Comparison of ENCODE assay signal across 19 cellular contexts in the genomic region with DNA sequence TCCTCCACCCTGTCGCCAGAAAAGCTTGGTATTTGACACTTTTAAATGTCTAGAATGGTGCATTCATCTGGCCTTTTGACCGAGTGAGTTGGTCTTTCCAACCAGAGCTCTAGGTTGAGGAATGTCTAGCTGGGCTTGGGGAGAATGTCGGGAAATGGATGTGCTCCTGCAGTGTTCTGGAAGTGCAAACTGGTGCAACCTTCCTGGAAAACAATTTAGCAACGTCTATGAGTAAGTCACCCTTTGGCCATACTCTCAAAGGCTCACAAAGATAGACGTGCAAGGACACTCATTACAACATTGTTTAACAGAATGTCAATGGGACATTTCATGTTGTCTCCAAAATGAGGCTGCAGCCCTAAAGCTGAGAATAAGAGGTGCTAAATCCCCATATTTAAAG. TPM values are rescaled to one million over a fixed set of nuclear protein-coding genes. Genes with fewer than 3 reads are reported as not detected.
DNase-seq lines count a peak whose midpoint lies in the region; ATAC-seq and TF ChIP-seq lines count a peak whose summit lies in the region.
"Had no signal": no experiment of that assay in that cellular context is flagged by ENCODE, and none has a peak within 500 bp of the region (broad histone marks: within the 10 kb centered on the region; RNA-seq: fewer than 3 reads in every experiment).

No MANE protein-coding gene starts in this region.

- H3K9ac ChIP-seq in mammary epithelial cell (ENCODE audit: insufficient read depth, low read length) = no peak overlapping the region

- H3K4me3 ChIP-seq in mammary epithelial cell (replicated peaks in 1 of 3; ENCODE audit: insufficient read depth in 1 of 3, low read depth in 2 of 3, low read length in 3 of 3) (no peak overlapping the region), hepatocyte (no peak overlapping the region)
- H3K4me3 ChIP-seq: GM12878, MG63, Peyer's patch had no signal

- no peak overlapping the region for H3K27ac Mint-ChIP-seq in activated CD4-positive, alpha-beta memory T cell treated with anti-CD3 and anti-CD28 coated beads, Interleukin-2, amount 10 ng/mL, durations not matched to agents 7 days and 5 days
- no peak overlapping the region for H3K27ac Mint-ChIP-seq in stimulated activated naive CD8-positive, alpha-beta T cell treated with anti-CD3 and anti-CD28 coated beads, Interleukin-15, amount 100 ng/mL, for 72 hours
- H3K27ac Mint-ChIP-seq: B cell had no signal

- H3K9me2 ChIP-seq in hepatocyte (replicated peaks; ENCODE audit: insufficient read depth) = no peaks in the 10 kb centered on the region

- H3K4me3 Mint-ChIP-seq in activated CD4-positive, alpha-beta memory T cell treated with anti-CD3 and anti-CD28 coated beads, Interleukin-2, amount 10 ng/mL, durations not matched to agents 7 days and 5 days = no peak overlapping the region
- no peak overlapping the region for H3K4me3 Mint-ChIP-seq in stimulated activated naive CD8-positive, alpha-beta T cell treated with anti-CD3 and anti-CD28 coated beads, Interleukin-15, amount 100 ng/mL, for 72 hours
- H3K4me3 Mint-ChIP-seq: B cell; CD4-positive, CD25-positive, alpha-beta regulatory T cell had no signal

- H3K27me3 Mint-ChIP-seq in activated CD4-positive, alpha-beta memory T cell treated with anti-CD3 and anti-CD28 coated beads, Interleukin-2, amount 10 ng/mL, durations not matched to agents 7 days and 5 days = peaks cover 4% of the 10 kb centered on the region
- H3K27me3 Mint-ChIP-seq in stimulated activated naive CD8-positive, alpha-beta T cell treated with anti-CD3 and anti-CD28 coated beads, Interleukin-15, amount 100 ng/mL, for 72 hours = no peaks in the 10 kb centered on the region

- no peaks in the 10 kb centered on the region for H3K9me3 ChIP-seq in mammary epithelial cell (replicated peaks; ENCODE audit: insufficient read depth, low read length)
- H3K9me3 ChIP-seq in hepatocyte (ENCODE audit: low read depth) = no peaks in the 10 kb centered on the region
- H3K9me3 ChIP-seq: MG63, Peyer's patch had no signal

- H3K4me1 Mint-ChIP-seq in activated CD4-positive, alpha-beta memory T cell treated with anti-CD3 and anti-CD28 coated beads, Interleukin-2, amount 10 ng/mL, durations not matched to agents 7 days and 5 days = peaks cover 11% of the 10 kb centered on the region
- peaks cover 27% of the 10 kb centered on the region for H3K4me1 Mint-ChIP-seq in stimulated activated naive CD8-positive, alpha-beta T cell treated with anti-CD3 and anti-CD28 coated beads, Interleukin-15, amount 100 ng/mL, for 72 hours

- CTCF ChIA-PET in mammary epithelial cell (lab: Charles Lee; ENCODE audit: low non-redundant PET) = interaction anchor here (1.1 kb wide), 1 partner anchor 12 kb away, joined by 6 read pairs; a partner anchor contains a TSS
- CTCF ChIA-PET in activated CD4-positive, alpha-beta memory T cell treated with anti-CD3 and anti-CD28 coated beads, Interleukin-2, amount 10 ng/mL, durations not matched to agents 7 days and 5 days (lab: Charles Lee) = no interaction called here

- no peaks in the 10 kb centered on the region for H4K20me1 ChIP-seq in mammary epithelial cell (ENCODE audit: insufficient read depth, low read length)
- H4K20me1 ChIP-seq in hepatocyte (ENCODE audit: insufficient read depth, poor library complexity, severe bottlenecking) = no peaks in the 10 kb centered on the region

- H3K36me3 Mint-ChIP-seq in activated CD4-positive, alpha-beta memory T cell treated with anti-CD3 and anti-CD28 coated beads, Interleukin-2, amount 10 ng/mL, durations not matched to agents 7 days and 5 days (ENCODE audit: low read depth) = no peaks in the 10 kb centered on the region
- H3K36me3 Mint-ChIP-seq: CD4-positive, CD25-positive, alpha-beta regulatory T cell had no signal

- TF ChIP-seq CTCF in mammary epithelial cell (conservative IDR thresholded peaks at IDR 0.05 in 1 of 2, IDR thresholded peaks at IDR 0.05 in 1 of 2; ENCODE audit: extremely low read depth in 1 of 2, insufficient read depth in 1 of 2, low read depth in 1 of 2, low read length in 2 of 2) (no peak), hepatocyte (IDR thresholded peaks at IDR 0.05; ENCODE audit: poor library complexity) (no peak)

- dilution Hi-C loops in mammary epithelial cell (cut with HindIII; ENCODE audit: low sequenced_read_pairs) = no loop called here

- no TSS peak for BruUV-seq in mammary epithelial cell (replicated peaks; lab: Mats Ljungman, UMichigan)

- intact Hi-C loops in mammary epithelial cell (cut with micrococcal nuclease) = no loop called here

- H3K4me2 ChIP-seq in mammary epithelial cell (ENCODE audit: insufficient read depth, low read depth, low read length) (no peak overlapping the region), hepatocyte (no peak overlapping the region)

- ATAC-seq in left lobe of liver = peak; percentile 56
- no peak for ATAC-seq in stimulated activated naive CD8-positive, alpha-beta T cell treated with anti-CD3 and anti-CD28 coated beads, Interleukin-15, amount 100 ng/mL, for 72 hours
- ATAC-seq: GM12878 had no signal

- WGBS in mammary epithelial cell (ENCODE audit: low coverage, missing lambda C conversion rate) = 51% methylated on average over 5 of the region's 5 CpGs
- WGBS in hepatocyte (ENCODE audit: low lambda C conversion rate, missing lambda C conversion rate) = 71% methylated on average over 5 of the region's 5 CpGs

- no peaks in the 10 kb centered on the region for H3K9me3 Mint-ChIP-seq in activated CD4-positive, alpha-beta memory T cell treated with anti-CD3 and anti-CD28 coated beads, Interleukin-2, amount 10 ng/mL, durations not matched to agents 7 days and 5 days
- H3K9me3 Mint-ChIP-seq in stimulated activated naive CD8-positive, alpha-beta T cell treated with anti-CD3 and anti-CD28 coated beads, Interleukin-15, amount 100 ng/mL, for 72 hours = peaks cover 0 to 15% of the 10 kb centered on the region in 2 donors

- H3K27ac ChIP-seq in mammary epithelial cell (ENCODE audit: insufficient read depth, low read depth, low read length) (no peak overlapping the region), hepatocyte (no peak overlapping the region)
- H3K27ac ChIP-seq: Peyer's patch had no signal

- H2AFZ ChIP-seq in mammary epithelial cell (ENCODE audit: low read depth, low read length) = no peak overlapping the region
- H2AFZ ChIP-seq in hepatocyte = no peak overlapping the region

- H3K36me3 ChIP-seq in mammary epithelial cell (ENCODE audit: insufficient read depth, low read length) = no peaks in the 10 kb centered on the region
- no peaks in the 10 kb centered on the region for H3K36me3 ChIP-seq in hepatocyte (replicated peaks; ENCODE audit: insufficient read depth, low read depth)
- H3K36me3 ChIP-seq: MG63, Peyer's patch had no signal

- in situ Hi-C loops in mammary epithelial cell (cut with MboI; ENCODE audit: low sequenced_read_pairs in 2 of 2) = no loop called here

- DNase-seq in H4 (ENCODE audit: low spot score) (peak; percentile 8), mammary epithelial cell (peak; percentile 25), left lobe of liver (ENCODE audit: low spot score) (no peak), DMS79 treated with DMSO at 0.1 percent for 48 hours (lab: John Stamatoyannopoulos, UW) (no peak), hepatocyte (ENCODE audit: low spot score) (no peak)
- no peak for DNase-seq in activated CD4-positive, alpha-beta memory T cell treated with anti-CD3 and anti-CD28 coated beads, Interleukin-2, amount 10 ng/mL, durations not matched to agents 7 days and 5 days
- no peak for DNase-seq in stimulated activated naive CD8-positive, alpha-beta T cell treated with anti-CD3 and anti-CD28 coated beads, Interleukin-15, amount 100 ng/mL, for 72 hours
- DNase-seq: ACHN; CD4-positive, CD25-positive, alpha-beta regulatory T cell; KG1; MG63; NCI-H1092; NCI-H146; NCI-H2227 treated with DMSO at 0.1 percent for 48 hours; NCI-H524 treated with DMSO at 0.1 percent for 48 hours; Peyer's patch; Right ventricle myocardium superior had no signal

- no peaks in the 10 kb centered on the region for H3K79me2 ChIP-seq in mammary epithelial cell (ENCODE audit: insufficient read depth, low read length)
- no peaks in the 10 kb centered on the region for H3K79me2 ChIP-seq in hepatocyte

- H3K27me3 ChIP-seq in mammary epithelial cell (ENCODE audit: insufficient read depth, low read length) (no peaks in the 10 kb centered on the region), hepatocyte (no peaks in the 10 kb centered on the region)
- H3K27me3 ChIP-seq: MG63, Peyer's patch had no signal

- POLR2A ChIA-PET in activated CD4-positive, alpha-beta memory T cell treated with anti-CD3 and anti-CD28 coated beads, Interleukin-2, amount 10 ng/mL, durations not matched to agents 7 days and 5 days (lab: Charles Lee) = interaction anchor here (2.3 kb wide), 1 partner anchor 10 kb away, joined by 10 read pairs; no protein-coding TSS in a partner anchor

- H3K4me1 ChIP-seq in mammary epithelial cell (ENCODE audit: insufficient read depth, low read length) = peaks cover 10% of the 10 kb centered on the region
- peaks cover 8% of the 10 kb centered on the region for H3K4me1 ChIP-seq in hepatocyte (ENCODE audit: insufficient read depth)
- H3K4me1 ChIP-seq: Peyer's patch had no signal

RNA-seq across cellular contexts. Expression of a gene that starts 12.2 kb away (rescaled TPM):
- total RNA-seq in H4 (2014; rRNA removed; shearing (Covaris generic)) = 17.1 and 25.7 TPM in 2 replicates
- 10 to 100 TPM; 12.5 to 15.3 TPM for total RNA-seq in mammary epithelial cell
- polyA plus RNA-seq in mammary epithelial cell = 8.0 TPM
- polyA minus RNA-seq in mammary epithelial cell = 11.3 TPM
- total RNA-seq in left lobe of liver = 19.4 TPM
- total RNA-seq in activated CD4-positive, alpha-beta memory T cell treated with anti-CD3 and anti-CD28 coated beads, Interleukin-2, amount 10 ng/mL, durations not matched to agents 7 days and 5 days = 10 to 100 TPM; 45.1 to 45.5 TPM
- total RNA-seq in hepatocyte = 21.3 and 23.4 TPM in 2 replicates
- 14.7 and 15.0 TPM in 2 replicates for polyA plus RNA-seq in hepatocyte

Comparison
In these comparisons a context has a peak if more than half of its experiments do, and no peak if none do; other contexts are left out.
1. DNase-seq: peak in H4 (single experiment) and mammary epithelial cell (single experiment); none in left lobe of liver (single experiment), activated CD4-positive, alpha-beta memory T cell treated with anti-CD3 and anti-CD28 coated beads, Interleukin-2, amount 10 ng/mL, durations not matched to agents 7 days and 5 days (single experiment), DMS79 treated with DMSO at 0.1 percent for 48 hours (single experiment), stimulated activated naive CD8-positive, alpha-beta T cell treated with anti-CD3 and anti-CD28 coated beads, Interleukin-15, amount 100 ng/mL, for 72 hours (0 of 2) and hepatocyte (single experiment).